In the genomic region with DNA sequence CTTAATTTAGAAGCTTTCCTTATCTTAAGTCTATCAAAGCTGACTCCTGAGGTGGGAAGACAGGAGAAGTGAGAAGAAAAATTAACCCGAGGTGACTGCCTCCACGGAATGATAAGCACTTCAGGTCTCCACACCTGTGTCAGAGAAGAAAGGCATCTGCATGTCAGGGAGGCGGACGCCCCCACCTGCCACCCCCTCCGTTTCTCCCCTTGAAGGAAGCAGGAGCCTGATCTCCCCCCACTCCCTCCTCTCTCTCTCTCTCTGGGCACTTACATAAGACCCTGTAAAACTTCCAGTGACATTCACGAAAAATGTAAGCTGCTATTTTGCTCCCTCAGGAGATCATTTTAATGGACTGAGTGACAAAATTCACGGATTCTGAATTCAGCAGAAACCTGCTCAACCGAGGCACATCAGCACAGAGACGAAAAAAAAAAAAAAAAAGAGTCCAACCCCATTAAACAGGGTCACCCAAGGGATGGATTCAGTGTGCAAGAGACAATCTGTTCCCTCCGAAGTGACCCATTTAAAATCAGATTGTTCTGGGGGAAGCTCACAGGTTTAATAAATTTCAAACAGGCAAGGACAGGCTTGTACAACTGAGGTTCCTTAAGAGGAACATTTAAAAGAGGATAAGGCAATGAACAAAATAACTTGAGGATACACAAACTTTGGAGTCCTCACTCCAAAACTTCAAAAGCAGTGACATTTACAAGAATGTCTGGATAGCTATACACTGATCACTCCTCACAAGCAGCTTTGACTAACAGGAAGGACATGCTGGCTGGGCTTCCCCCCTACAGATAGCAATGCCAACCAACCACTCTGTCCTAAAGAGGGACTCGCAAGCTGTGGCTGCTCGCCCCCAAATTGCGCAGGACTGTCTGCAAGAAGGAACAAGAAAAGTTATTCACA, we compare ENCODE assay signal across 8 cellular contexts. TPM values are rescaled to one million over a fixed set of nuclear protein-coding genes. Genes with fewer than 3 reads are reported as not detected.
DNase-seq lines count a peak whose midpoint lies in the region; ATAC-seq and TF ChIP-seq lines count a peak whose summit lies in the region.

No MANE protein-coding gene starts in this region.

- intact Hi-C loops in activated T-helper 1 cell treated with anti-CD3 and anti-CD28 coated beads, Interleukin-12 subunit alpha, Interleukin-12 subunit beta, Interleukin-2, Interleukin-4 antibody, amounts not matched to agents 30 ng/mL and 10 ng/mL and 1 ng/mL, durations not matched to agents 14 hours and 24 hours and 36 hours (cut with micrococcal nuclease) = no loop called here

- no peak for TF ChIP-seq POLR2A in GM18505 (IDR thresholded peaks at IDR 0.05; ENCODE audit: borderline replicate concordance, extremely low read depth, insufficient read depth, insufficient read length)

- no peaks in the 10 kb centered on the region for H3K27me3 ChIP-seq in iPS-15b (ENCODE audit: control insufficient read depth, insufficient read depth, low read length)

- H3K9me3 ChIP-seq in iPS-15b (ENCODE audit: control insufficient read depth, insufficient read depth, low read length) = no peaks in the 10 kb centered on the region

- H3K4me3 Mint-ChIP-seq in activated T-helper 1 cell treated with anti-CD3 and anti-CD28 coated beads, Interleukin-12 subunit alpha, Interleukin-12 subunit beta, Interleukin-2, Interleukin-4 antibody, amounts not matched to agents 30 ng/mL and 10 ng/mL and 1 ng/mL, durations not matched to agents 14 hours and 24 hours and 36 hours = peak overlapping the region; percentile 28
- peak overlapping the region; percentile 41 for H3K4me3 Mint-ChIP-seq in stimulated activated effector memory CD8-positive, alpha-beta T cell treated with anti-CD3 and anti-CD28 coated beads, Interleukin-12 subunit alpha, Interleukin-12 subunit beta, amount 100 ng/mL, for 72 hours

- H3K36me3 Mint-ChIP-seq in activated T-helper 1 cell treated with anti-CD3 and anti-CD28 coated beads, Interleukin-12 subunit alpha, Interleukin-12 subunit beta, Interleukin-2, Interleukin-4 antibody, amounts not matched to agents 30 ng/mL and 10 ng/mL and 1 ng/mL, durations not matched to agents 14 hours and 24 hours and 36 hours (ENCODE audit: low read depth) = peaks cover 2% of the 10 kb centered on the region
- H3K36me3 Mint-ChIP-seq in stimulated activated effector memory CD8-positive, alpha-beta T cell treated with anti-CD3 and anti-CD28 coated beads, Interleukin-12 subunit alpha, Interleukin-12 subunit beta, amount 100 ng/mL, for 72 hours = no peaks in the 10 kb centered on the region

- H3K36me3 ChIP-seq in iPS-15b (ENCODE audit: control insufficient read depth, insufficient read depth, low read length) = no peaks in the 10 kb centered on the region

- no peaks in the 10 kb centered on the region for H3K9me3 Mint-ChIP-seq in activated T-helper 1 cell treated with anti-CD3 and anti-CD28 coated beads, Interleukin-12 subunit alpha, Interleukin-12 subunit beta, Interleukin-2, Interleukin-4 antibody, amounts not matched to agents 30 ng/mL and 10 ng/mL and 1 ng/mL, durations not matched to agents 14 hours and 24 hours and 36 hours
- peaks cover 8% of the 10 kb centered on the region for H3K9me3 Mint-ChIP-seq in stimulated activated effector memory CD8-positive, alpha-beta T cell treated with anti-CD3 and anti-CD28 coated beads, Interleukin-12 subunit alpha, Interleukin-12 subunit beta, amount 100 ng/mL, for 72 hours

- DNase-seq in NCI-H82 (lab: John Stamatoyannopoulos, UW) (peak; percentile 44), NCI-H82 treated with DMSO at 0.1 percent for 48 hours (lab: John Stamatoyannopoulos, UW; ENCODE audit: unreplicated experiment) (no peak), SIG-M5 (lab: John Stamatoyannopoulos, UW) (no peak), NCI-H774 (lab: John Stamatoyannopoulos, UW) (no peak)
- DNase-seq in activated T-helper 1 cell treated with anti-CD3 and anti-CD28 coated beads, Interleukin-12 subunit alpha, Interleukin-12 subunit beta, Interleukin-2, Interleukin-4 antibody, amounts not matched to agents 30 ng/mL and 10 ng/mL and 1 ng/mL, durations not matched to agents 14 hours and 24 hours and 36 hours (ENCODE audit: low spot score) = no peak
- no peak for DNase-seq in stimulated activated effector memory CD8-positive, alpha-beta T cell treated with anti-CD3 and anti-CD28 coated beads, Interleukin-12 subunit alpha, Interleukin-12 subunit beta, amount 100 ng/mL, for 72 hours (ENCODE audit: low spot score in 2 of 2)

- H3K4me3 ChIP-seq in iPS-15b (ENCODE audit: low read depth, low read length) = peak overlapping the region; percentile 94

- H3K9ac ChIP-seq in iPS-15b (ENCODE audit: low read depth, low read length) = peak overlapping the region; percentile 65

- no peak for ATAC-seq in stimulated activated effector memory CD8-positive, alpha-beta T cell treated with anti-CD3 and anti-CD28 coated beads, Interleukin-12 subunit alpha, Interleukin-12 subunit beta, amount 100 ng/mL, for 72 hours
- ATAC-seq in GM18505 (IDR thresholded peaks at IDR 0.05; ENCODE audit: unreplicated experiment) = no peak

- peaks cover 29% of the 10 kb centered on the region for H3K4me1 ChIP-seq in iPS-15b (ENCODE audit: control insufficient read depth, insufficient read depth, low read length)

- no peak overlapping the region for H3K27ac Mint-ChIP-seq in activated T-helper 1 cell treated with anti-CD3 and anti-CD28 coated beads, Interleukin-12 subunit alpha, Interleukin-12 subunit beta, Interleukin-2, Interleukin-4 antibody, amounts not matched to agents 30 ng/mL and 10 ng/mL and 1 ng/mL, durations not matched to agents 14 hours and 24 hours and 36 hours
- H3K27ac Mint-ChIP-seq in stimulated activated effector memory CD8-positive, alpha-beta T cell treated with anti-CD3 and anti-CD28 coated beads, Interleukin-12 subunit alpha, Interleukin-12 subunit beta, amount 100 ng/mL, for 72 hours = no peak overlapping the region

- H3K27me3 Mint-ChIP-seq in activated T-helper 1 cell treated with anti-CD3 and anti-CD28 coated beads, Interleukin-12 subunit alpha, Interleukin-12 subunit beta, Interleukin-2, Interleukin-4 antibody, amounts not matched to agents 30 ng/mL and 10 ng/mL and 1 ng/mL, durations not matched to agents 14 hours and 24 hours and 36 hours (ENCODE audit: insufficient read depth) = peaks cover 35% of the 10 kb centered on the region

- peaks cover 6% of the 10 kb centered on the region for H3K4me1 Mint-ChIP-seq in activated T-helper 1 cell treated with anti-CD3 and anti-CD28 coated beads, Interleukin-12 subunit alpha, Interleukin-12 subunit beta, Interleukin-2, Interleukin-4 antibody, amounts not matched to agents 30 ng/mL and 10 ng/mL and 1 ng/mL, durations not matched to agents 14 hours and 24 hours and 36 hours (ENCODE audit: low read depth)
- H3K4me1 Mint-ChIP-seq in stimulated activated effector memory CD8-positive, alpha-beta T cell treated with anti-CD3 and anti-CD28 coated beads, Interleukin-12 subunit alpha, Interleukin-12 subunit beta, amount 100 ng/mL, for 72 hours = peaks cover 5% of the 10 kb centered on the region

RNA-seq across cellular contexts. Expression of gene LARGE1, which starts 1.3 kb away (rescaled TPM):
- 0.05 and 0.10 TPM in 2 replicates for total RNA-seq in activated T-helper 1 cell treated with anti-CD3 and anti-CD28 coated beads, Interleukin-12 subunit alpha, Interleukin-12 subunit beta, Interleukin-2, Interleukin-4 antibody, amounts not matched to agents 30 ng/mL and 10 ng/mL and 1 ng/mL, durations not matched to agents 14 hours and 24 hours and 36 hours
